In the genomic region with DNA sequence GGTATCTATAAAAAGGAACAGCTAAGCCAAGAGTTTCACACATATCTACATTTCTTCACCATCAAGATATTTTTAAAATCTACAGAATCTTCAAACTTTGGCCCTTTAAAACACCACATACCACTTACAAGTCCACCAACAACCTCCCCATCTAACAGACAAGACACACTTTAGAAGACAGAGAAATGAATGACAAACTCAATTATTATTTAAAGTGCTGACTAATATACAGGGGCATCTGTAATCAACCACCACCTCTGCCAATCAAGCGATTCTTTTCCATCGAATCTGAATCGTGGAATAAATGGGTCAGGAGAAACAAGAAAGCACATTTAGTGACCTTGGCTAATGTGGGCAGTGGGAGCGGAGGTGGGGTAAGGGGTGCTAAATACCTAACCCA, we compare ENCODE assay signal across 1 cellular context.
TF ChIP-seq lines count a peak whose summit lies in the region.

No MANE protein-coding gene starts in this region.

TF ChIP-seq in WTC11, 78 proteins besides CTCF, POLR2A, EP300 and RAD21 (continued from another document):
- TF ChIP-seq, protein P1, sequence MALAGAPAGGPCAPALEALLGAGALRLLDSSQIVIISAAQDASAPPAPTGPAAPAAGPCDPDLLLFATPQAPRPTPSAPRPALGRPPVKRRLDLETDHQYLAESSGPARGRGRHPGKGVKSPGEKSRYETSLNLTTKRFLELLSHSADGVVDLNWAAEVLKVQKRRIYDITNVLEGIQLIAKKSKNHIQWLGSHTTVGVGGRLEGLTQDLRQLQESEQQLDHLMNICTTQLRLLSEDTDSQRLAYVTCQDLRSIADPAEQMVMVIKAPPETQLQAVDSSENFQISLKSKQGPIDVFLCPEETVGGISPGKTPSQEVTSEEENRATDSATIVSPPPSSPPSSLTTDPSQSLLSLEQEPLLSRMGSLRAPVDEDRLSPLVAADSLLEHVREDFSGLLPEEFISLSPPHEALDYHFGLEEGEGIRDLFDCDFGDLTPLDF (CRISPR knock-in tag; IDR thresholded peaks at IDR 0.05) = no peak
